In genomic region chr20:46468508-46468907, GRCh38 we compare ENCODE assay signal across 35 cellular contexts.
"Had no signal": no experiment of that assay in that cellular context is flagged by ENCODE, and none has a peak within 500 bp of the region (broad histone marks: within the 10 kb centered on the region; RNA-seq: fewer than 3 reads in every experiment).

No MANE protein-coding gene starts in this region.

- FAIRE-seq: kidney, small intestine had no signal

- H3K36me3 Mint-ChIP-seq: activated CD8-positive, alpha-beta memory T cell treated with anti-CD3 and anti-CD28 coated beads, Interleukin-2, amount 10 ng/mL, durations not matched to agents 7 days and 5 days; activated naive CD4-positive, alpha-beta T cell treated with anti-CD3 and anti-CD28 coated beads, Interleukin-2, amount 50 U/mL, for 24 hours; immature natural killer cell; memory B cell; natural killer cell treated with Interleukin-12 subunit alpha and Interleukin-12 subunit beta and Interleukin-15 and Interleukin-18, amount 100 ng/mL, for 72 hours; stimulated activated effector memory CD8-positive, alpha-beta T cell treated with anti-CD3 and anti-CD28 coated beads, Interleukin-12 subunit alpha, Interleukin-12 subunit beta, amount 100 ng/mL, for 72 hours; type B pancreatic cell had no signal

- H3K4me1 ChIP-seq: breast epithelium, esophagus squamous epithelium, sigmoid colon, vagina had no signal

- H3K4me2 ChIP-seq: hepatocyte had no signal

- H3K27me3 ChIP-seq: breast epithelium, hepatocyte, neutrophil, ovary, vagina had no signal

- H3K4me1 Mint-ChIP-seq: activated B cell treated with CpG ODN at 0.5 μM for 24 hours; activated CD8-positive, alpha-beta memory T cell treated with anti-CD3 and anti-CD28 coated beads, Interleukin-2, amount 10 ng/mL, durations not matched to agents 7 days and 5 days; activated naive CD4-positive, alpha-beta T cell treated with anti-CD3 and anti-CD28 coated beads, Interleukin-2, amount 50 U/mL, for 24 hours; activated naive CD8-positive, alpha-beta T cell treated with anti-CD3 and anti-CD28 coated beads, Interleukin-2, amount 50 U/mL, for 24 hours; central memory CD8-positive, alpha-beta T cell; immature natural killer cell; memory B cell; stimulated activated effector memory CD8-positive, alpha-beta T cell treated with anti-CD3 and anti-CD28 coated beads, Interleukin-12 subunit alpha, Interleukin-12 subunit beta, amount 100 ng/mL, for 72 hours; stimulated activated naive CD8-positive, alpha-beta T cell treated with anti-CD3 and anti-CD28 coated beads, Interleukin-15, amount 100 ng/mL, for 72 hours had no signal

- H3K27me3 Mint-ChIP-seq: progenitor cell of endocrine pancreas, type B pancreatic cell had no signal

- H3K4me3 ChIP-seq: breast epithelium, esophagus squamous epithelium, hepatocyte, ovary, sigmoid colon, vagina had no signal

- H3K36me3 ChIP-seq: breast epithelium, esophagus squamous epithelium, neutrophil, ovary, sigmoid colon, vagina had no signal

- H3K27ac Mint-ChIP-seq: activated B cell treated with CpG ODN at 0.5 μM for 24 hours; activated CD8-positive, alpha-beta memory T cell treated with anti-CD3 and anti-CD28 coated beads, Interleukin-2, amount 10 ng/mL, durations not matched to agents 7 days and 5 days; activated CD8-positive, alpha-beta T cell treated with anti-CD3 and anti-CD28 coated beads, Interleukin-2, amount 10 ng/mL, durations not matched to agents 7 days and 5 days; activated naive CD4-positive, alpha-beta T cell treated with anti-CD3 and anti-CD28 coated beads, Interleukin-2, amount 50 U/mL, for 24 hours; activated naive CD8-positive, alpha-beta T cell treated with anti-CD3 and anti-CD28 coated beads, Interleukin-2, amount 50 U/mL, for 24 hours; activated T-helper 2 cell treated with anti-CD3 and anti-CD28 coated beads, Interferon-gamma antibody, Interleukin-2, Interleukin-4, amounts not matched to agents 10 μg/mL and 5 μg/mL and 100 μg/mL, durations not matched to agents 14 hours and 24 hours and 36 hours; dendritic cell treated with granulocyte-macrophage colony-stimulating factor and Interleukin-4, amounts not matched to agents 40 ng/mL and 50 ng/mL, for 4 days; immature natural killer cell; memory B cell; natural killer cell treated with Interleukin-12 subunit alpha and Interleukin-12 subunit beta and Interleukin-15 and Interleukin-18, amount 100 ng/mL, for 72 hours; progenitor cell of endocrine pancreas; stimulated activated effector memory CD8-positive, alpha-beta T cell treated with anti-CD3 and anti-CD28 coated beads, Interleukin-12 subunit alpha, Interleukin-12 subunit beta, amount 100 ng/mL, for 72 hours; stimulated activated naive CD8-positive, alpha-beta T cell treated with anti-CD3 and anti-CD28 coated beads, Interleukin-15, amount 100 ng/mL, for 72 hours; T-helper 2 cell treated with Interferon-gamma antibody and Interleukin-4, amounts not matched to agents 5 μg/mL and 100 μg/mL, for 36 hours; type B pancreatic cell had no signal

- H3K9me3 ChIP-seq: breast epithelium, esophagus squamous epithelium, neutrophil, ovary, sigmoid colon, vagina had no signal

- H3K4me3 Mint-ChIP-seq: activated B cell treated with CpG ODN at 0.5 μM for 24 hours; activated CD8-positive, alpha-beta memory T cell treated with anti-CD3 and anti-CD28 coated beads, Interleukin-2, amount 10 ng/mL, durations not matched to agents 7 days and 5 days; activated CD8-positive, alpha-beta T cell treated with anti-CD3 and anti-CD28 coated beads, Interleukin-2, amount 10 ng/mL, durations not matched to agents 7 days and 5 days; activated naive CD4-positive, alpha-beta T cell treated with anti-CD3 and anti-CD28 coated beads, Interleukin-2, amount 50 U/mL, for 24 hours; activated naive CD8-positive, alpha-beta T cell treated with anti-CD3 and anti-CD28 coated beads, Interleukin-2, amount 50 U/mL, for 24 hours; central memory CD8-positive, alpha-beta T cell; dendritic cell treated with granulocyte-macrophage colony-stimulating factor and Interleukin-4, amounts not matched to agents 40 ng/mL and 50 ng/mL, for 4 days; immature natural killer cell; memory B cell; natural killer cell treated with Interleukin-12 subunit alpha and Interleukin-12 subunit beta and Interleukin-15 and Interleukin-18, amount 100 ng/mL, for 72 hours; stimulated activated effector memory CD8-positive, alpha-beta T cell treated with anti-CD3 and anti-CD28 coated beads, Interleukin-12 subunit alpha, Interleukin-12 subunit beta, amount 100 ng/mL, for 72 hours; stimulated activated naive CD8-positive, alpha-beta T cell treated with anti-CD3 and anti-CD28 coated beads, Interleukin-15, amount 100 ng/mL, for 72 hours; T-helper 2 cell treated with Interferon-gamma antibody and Interleukin-4, amounts not matched to agents 5 μg/mL and 100 μg/mL, for 36 hours; type B pancreatic cell had no signal

- H3K27ac ChIP-seq: breast epithelium, esophagus squamous epithelium, hepatocyte, neutrophil, ovary, sigmoid colon, vagina had no signal

- H3K79me2 ChIP-seq: hepatocyte had no signal

- H3K9me3 Mint-ChIP-seq: activated B cell treated with CpG ODN at 0.5 μM for 24 hours; activated naive CD4-positive, alpha-beta T cell treated with anti-CD3 and anti-CD28 coated beads, Interleukin-2, amount 50 U/mL, for 24 hours; activated naive CD8-positive, alpha-beta T cell treated with anti-CD3 and anti-CD28 coated beads, Interleukin-2, amount 50 U/mL, for 24 hours; activated T-helper 2 cell treated with anti-CD3 and anti-CD28 coated beads, Interferon-gamma antibody, Interleukin-2, Interleukin-4, amounts not matched to agents 10 μg/mL and 5 μg/mL and 100 μg/mL, durations not matched to agents 14 hours and 24 hours and 36 hours; central memory CD8-positive, alpha-beta T cell; dendritic cell treated with granulocyte-macrophage colony-stimulating factor and Interleukin-4, amounts not matched to agents 40 ng/mL and 50 ng/mL, for 4 days; immature natural killer cell; memory B cell; natural killer cell treated with Interleukin-12 subunit alpha and Interleukin-12 subunit beta and Interleukin-15 and Interleukin-18, amount 100 ng/mL, for 72 hours; stimulated activated effector memory CD8-positive, alpha-beta T cell treated with anti-CD3 and anti-CD28 coated beads, Interleukin-12 subunit alpha, Interleukin-12 subunit beta, amount 100 ng/mL, for 72 hours; stimulated activated naive CD8-positive, alpha-beta T cell treated with anti-CD3 and anti-CD28 coated beads, Interleukin-15, amount 100 ng/mL, for 72 hours; T-helper 2 cell treated with Interferon-gamma antibody and Interleukin-4, amounts not matched to agents 5 μg/mL and 100 μg/mL, for 36 hours; type B pancreatic cell had no signal

- H2AFZ ChIP-seq: hepatocyte had no signal

- DNase-seq: activated B cell treated with CpG ODN at 0.5 μM for 24 hours; activated CD8-positive, alpha-beta memory T cell treated with anti-CD3 and anti-CD28 coated beads, Interleukin-2, amount 10 ng/mL, durations not matched to agents 7 days and 5 days; activated CD8-positive, alpha-beta T cell treated with anti-CD3 and anti-CD28 coated beads, Interleukin-2, amount 10 ng/mL, durations not matched to agents 7 days and 5 days; activated naive CD8-positive, alpha-beta T cell treated with anti-CD3 and anti-CD28 coated beads, Interleukin-2, amount 50 U/mL, for 24 hours; activated T-cell treated with anti-CD3 and anti-CD28 coated beads, Interleukin-2, amount 50 U/mL, for 48 hours; amygdala; effector CD4-positive, alpha-beta T cell; esophagus squamous epithelium; foreskin melanocyte; glutamatergic neuron; immature natural killer cell; kidney; left colon; ovary; retina; sigmoid colon; small intestine; stimulated activated CD4-positive, alpha-beta T cell treated with anti-CD3 and anti-CD28 coated beads, Interleukin-4, amount 100 ng/mL, for 24 hours; stimulated activated naive CD8-positive, alpha-beta T cell treated with anti-CD3 and anti-CD28 coated beads, Interleukin-15, amount 100 ng/mL, for 72 hours; substantia nigra; T-helper 1 cell had no signal

- ATAC-seq: activated CD8-positive, alpha-beta memory T cell treated with anti-CD3 and anti-CD28 coated beads, Interleukin-2, amount 10 ng/mL, durations not matched to agents 7 days and 5 days; activated CD8-positive, alpha-beta T cell treated with anti-CD3 and anti-CD28 coated beads, Interleukin-2, amount 10 ng/mL, durations not matched to agents 7 days and 5 days; activated naive CD8-positive, alpha-beta T cell treated with anti-CD3 and anti-CD28 coated beads, Interleukin-2, amount 50 U/mL, for 24 hours; left colon; natural killer cell treated with Interleukin-12 subunit alpha and Interleukin-12 subunit beta and Interleukin-15 and Interleukin-18, amount 100 ng/mL, for 72 hours; stimulated activated effector memory CD8-positive, alpha-beta T cell treated with anti-CD3 and anti-CD28 coated beads, Interleukin-12 subunit alpha, Interleukin-12 subunit beta, amount 100 ng/mL, for 72 hours; stimulated activated naive CD8-positive, alpha-beta T cell treated with anti-CD3 and anti-CD28 coated beads, Interleukin-15, amount 100 ng/mL, for 72 hours had no signal
